ENCODE assay signal across 1 cellular context in genomic region chr2:216601632-216602409, GRCh38.
TF ChIP-seq lines count a peak whose summit lies in the region.

No MANE protein-coding gene starts in this region.

TF ChIP-seq in H1, 55 proteins besides CTCF, POLR2A, EP300 and RAD21 (continued from another document):
- TF ChIP-seq RFX5 (IDR thresholded peaks at IDR 0.05; ENCODE audit: borderline replicate concordance, low read depth, low read length) = no peak
- TF ChIP-seq GTF2F1 (IDR thresholded peaks at IDR 0.05; ENCODE audit: borderline replicate concordance, low read depth, low read length) = no peak
- TF ChIP-seq ATF3 (IDR thresholded peaks at IDR 0.05; ENCODE audit: insufficient read depth, low read depth, low read length) = no peak
- TF ChIP-seq CBX8 (IDR thresholded peaks at IDR 0.05; ENCODE audit: borderline replicate concordance, low read depth, low read length) = no peak
- TF ChIP-seq SIX5 (IDR thresholded peaks at IDR 0.05; ENCODE audit: low read depth, low read length) = no peak
- TF ChIP-seq CEBPB (IDR thresholded peaks at IDR 0.05; ENCODE audit: low read depth, low read length) = no peak
- no peak for TF ChIP-seq TBP (IDR thresholded peaks at IDR 0.05; ENCODE audit: low read depth, low read length)
- TF ChIP-seq TAF1 (IDR thresholded peaks at IDR 0.05; ENCODE audit: low read depth, low read length) = no peak
- TF ChIP-seq SP4 (IDR thresholded peaks at IDR 0.05; ENCODE audit: low read length) = no peak
- TF ChIP-seq TAF7 (optimal IDR thresholded peaks at IDR 0.05; ENCODE audit: borderline replicate concordance, low read depth, low read length) = no peak
- no peak for TF ChIP-seq TCF12 (IDR thresholded peaks at IDR 0.05; ENCODE audit: low read depth, low read length)
- TF ChIP-seq HDAC6 (IDR thresholded peaks at IDR 0.05; ENCODE audit: low read depth, low read length) = no peak
- no peak for TF ChIP-seq CHD7 (IDR thresholded peaks at IDR 0.05; ENCODE audit: insufficient replicate concordance, low read length)
- no peak for TF ChIP-seq BCL11A (IDR thresholded peaks at IDR 0.05; ENCODE audit: low read depth in 2 of 2, low read length in 2 of 2)
- no peak for TF ChIP-seq KDM4A (IDR thresholded peaks at IDR 0.05; ENCODE audit: low read depth, low read length, severe bottlenecking)
